In genomic region chr15:94032571-94032970, GRCh38 we compare ENCODE assay signal across 9 cellular contexts.
"Had no signal": no experiment of that assay in that cellular context is flagged by ENCODE, and none has a peak within 500 bp of the region (broad histone marks: within the 10 kb centered on the region; RNA-seq: fewer than 3 reads in every experiment).

No MANE protein-coding gene starts in this region.

- H3K27ac ChIP-seq: GM23248 had no signal

- H3K36me3 ChIP-seq: HAP-1 had no signal

- H3K4me2 ChIP-seq: GM23338 had no signal

- ATAC-seq: GM23338, HCT116 had no signal

- DNase-seq: GM23248, GOT3, H7, H9, HCEC 1CT, HFFc6 had no signal

- H3K9me3 ChIP-seq: HAP-1 had no signal

- H3K4me3 ChIP-seq: GM23248, GM23338, HAP-1 had no signal

- H3K4me1 ChIP-seq: HAP-1 had no signal

- H2AFZ ChIP-seq: GM23248, GM23338 had no signal

- H3K9ac ChIP-seq: GM23248 had no signal
